In genomic region chr6:30614843-30615218, GRCh38 we compare ENCODE assay signal across 1 cellular context.
A peak's percentile ranks its signal among the peaks of the same experiment; 100 is the strongest.
TF ChIP-seq lines count a peak whose summit lies in the region.

No MANE protein-coding gene starts in this region.

TF ChIP-seq in HepG2, 621 proteins besides CTCF, POLR2A, EP300 and RAD21 (continued from another document and continues in another):
- TF ChIP-seq LBX2 (CRISPR knock-in tag; IDR thresholded peaks at IDR 0.05; ENCODE audit: borderline replicate concordance) (no peak), NR3C1 (CRISPR knock-in tag; IDR thresholded peaks at IDR 0.05) (no peak), ZNF280B (CRISPR knock-in tag; IDR thresholded peaks at IDR 0.05; ENCODE audit: borderline replicate concordance) (no peak), SYNCRIP (IDR thresholded peaks at IDR 0.05; ENCODE audit: insufficient read depth, low read depth, low read length) (no peak), NCOA1 (CRISPR knock-in tag; IDR thresholded peaks at IDR 0.05) (no peak), DNMT3B (CRISPR knock-in tag; conservative IDR thresholded peaks at IDR 0.05) (no peak; the same call in 1 of the 2 replicates), CSRNP1 (CRISPR knock-in tag; IDR thresholded peaks at IDR 0.05) (no peak), ZMAT5 (CRISPR knock-in tag; IDR thresholded peaks at IDR 0.05; ENCODE audit: borderline replicate concordance, low read depth) (no peak), CSRNP2 (CRISPR knock-in tag; conservative IDR thresholded peaks at IDR 0.05; ENCODE audit: low read depth) (no peak), YY1 (IDR thresholded peaks at IDR 0.05; ENCODE audit: insufficient read depth, insufficient replicate concordance, low read depth, low read length) (peak; percentile 87), ZNF337 (CRISPR knock-in tag; IDR thresholded peaks at IDR 0.05; ENCODE audit: borderline replicate concordance, low read depth) (no peak), TBL1XR1 (IDR thresholded peaks at IDR 0.05; ENCODE audit: borderline replicate concordance, low read length, partially characterized antibody) (no peak), ZNF777 (CRISPR knock-in tag; IDR thresholded peaks at IDR 0.05) (no peak), DMAP1 (CRISPR knock-in tag; IDR thresholded peaks at IDR 0.05) (peak; percentile 85; the same call in 1 of the 2 replicates), GPBP1L1 (CRISPR knock-in tag; IDR thresholded peaks at IDR 0.05) (no peak), KLF16 (CRISPR knock-in tag; IDR thresholded peaks at IDR 0.05) (no peak; a peak in 1 of 4 replicates), ZBTB43 (CRISPR knock-in tag; conservative IDR thresholded peaks at IDR 0.05) (peak; percentile 23; the same call in 1 of the 2 replicates), PAWR (CRISPR knock-in tag; IDR thresholded peaks at IDR 0.05; ENCODE audit: borderline replicate concordance) (no peak), TIGD3 (CRISPR knock-in tag; IDR thresholded peaks at IDR 0.05; ENCODE audit: borderline replicate concordance) (no peak), SOX5 (CRISPR knock-in tag; IDR thresholded peaks at IDR 0.05; ENCODE audit: borderline replicate concordance) (peak; percentile 32; the same call in 1 of the 2 replicates), HMGXB3 (CRISPR knock-in tag; IDR thresholded peaks at IDR 0.05; ENCODE audit: borderline replicate concordance) (no peak; the same call in 1 of the 2 replicates), SNAI1 (CRISPR knock-in tag; IDR thresholded peaks at IDR 0.05; ENCODE audit: borderline replicate concordance) (no peak), ZNF652 (CRISPR knock-in tag; IDR thresholded peaks at IDR 0.05; ENCODE audit: borderline replicate concordance, low read depth) (peak; percentile 49; the same call in 1 of the 2 replicates), HNF4G (IDR thresholded peaks at IDR 0.05; ENCODE audit: borderline replicate concordance, low read depth, low read length) (no peak), HNF4G (CRISPR knock-in tag; IDR thresholded peaks at IDR 0.05; ENCODE audit: borderline replicate concordance, low read depth) (no peak), ADNP (CRISPR knock-in tag; IDR thresholded peaks at IDR 0.05) (no peak), U2AF1 (optimal IDR thresholded peaks at IDR 0.05; ENCODE audit: low read depth, low read length) (no peak), ZNF124 (CRISPR knock-in tag; IDR thresholded peaks at IDR 0.05) (no peak; the same call in 1 of the 2 replicates), KAT7 (CRISPR knock-in tag; IDR thresholded peaks at IDR 0.05; ENCODE audit: borderline replicate concordance) (no peak), UBTF (CRISPR knock-in tag; IDR thresholded peaks at IDR 0.05) (peak; percentile 42), ARNTL (CRISPR knock-in tag; IDR thresholded peaks at IDR 0.05) (no peak), FUBP1 (CRISPR knock-in tag; IDR thresholded peaks at IDR 0.05; ENCODE audit: borderline replicate concordance) (no peak), FOXK2 (IDR thresholded peaks at IDR 0.05) (peak; percentile 69; the same call in 1 of the 2 replicates), THRA (CRISPR knock-in tag; IDR thresholded peaks at IDR 0.05; ENCODE audit: borderline replicate concordance) (no peak), FOSL2 (CRISPR knock-in tag; IDR thresholded peaks at IDR 0.05) (no peak), DBP (CRISPR knock-in tag; IDR thresholded peaks at IDR 0.05; ENCODE audit: not compliant biosample characterization) (no peak)
